16 cellular contexts compared by ENCODE assay signal in the genomic region with DNA sequence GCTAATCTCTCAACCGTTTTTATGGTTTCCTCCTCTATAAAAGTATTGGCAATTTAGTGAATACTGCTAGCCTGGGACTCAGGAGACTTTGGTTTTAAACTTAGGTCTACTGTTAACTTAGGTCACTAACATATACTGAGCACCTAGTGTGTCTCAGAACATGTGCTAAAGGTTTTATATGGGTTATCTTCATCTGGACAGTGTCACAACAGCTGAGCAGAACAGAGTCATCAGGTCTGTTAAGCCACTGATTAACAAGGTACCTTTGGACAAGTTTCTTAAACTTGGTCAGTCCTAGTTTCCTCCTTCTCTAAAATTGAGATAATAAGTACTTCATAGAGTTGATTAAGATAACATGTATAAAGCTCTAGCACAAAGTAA. TPM values are rescaled to one million over a fixed set of nuclear protein-coding genes. Genes with fewer than 3 reads are reported as not detected.
A peak's percentile ranks its signal among the peaks of the same experiment; 100 is the strongest.
DNase-seq lines count a peak whose midpoint lies in the region; ATAC-seq and TF ChIP-seq lines count a peak whose summit lies in the region.
"Had no signal": no experiment of that assay in that cellular context is flagged by ENCODE, and none has a peak within 500 bp of the region (broad histone marks: within the 10 kb centered on the region; RNA-seq: fewer than 3 reads in every experiment).

No MANE protein-coding gene starts in this region.

- TF ChIP-seq CTCF in SU-DHL-6 (IDR thresholded peaks at IDR 0.05; ENCODE audit: insufficient read depth, low read length, poor library complexity, severe bottlenecking) (no peak), prostate gland (IDR thresholded peaks at IDR 0.05) (no peak), endothelial cell (IDR thresholded peaks at IDR 0.05; ENCODE audit: unreplicated experiment) (no peak), GM23338 (conservative IDR thresholded peaks at IDR 0.05; ENCODE audit: low read depth in 2 of 2) (no peak)

- DNase-seq in prostate gland (ENCODE audit: low spot score) = no peak
- DNase-seq in COLO829 (ENCODE audit: low spot score) = no peak
- no peak for DNase-seq in endothelial cell (ENCODE audit: low spot score)
- no peak for DNase-seq in GM23338 (ENCODE audit: low spot score)
- DNase-seq: activated T-cell treated with anti-CD3 and anti-CD28 coated beads, Interleukin-2, amount 50 U/mL, for 1 hour; GDM1; mesenchymal stem cell; NCI-H1930; stimulated activated CD4-positive, alpha-beta T cell treated with anti-CD3 and anti-CD28 coated beads, Interleukin-4, amount 100 ng/mL, for 24 hours had no signal

- H3K27ac Mint-ChIP-seq in endothelial cell (ENCODE audit: unreplicated experiment) (no peak overlapping the region), GM23338 (no peak overlapping the region)

- peaks cover 3% of the 10 kb centered on the region for H3K27me3 Mint-ChIP-seq in endothelial cell (ENCODE audit: unreplicated experiment)
- no peaks in the 10 kb centered on the region for H3K27me3 Mint-ChIP-seq in GM23338 (ENCODE audit: insufficient read depth, low read depth, poor library complexity)

- no peak overlapping the region for H3K4me3 ChIP-seq in SU-DHL-6 (ENCODE audit: insufficient read depth, low read length, poor library complexity, severe bottlenecking)
- H3K4me3 ChIP-seq in prostate gland = no peak overlapping the region
- no peak overlapping the region for H3K4me3 ChIP-seq in GM23338
- H3K4me3 ChIP-seq: BLaER1 had no signal

- H3K9ac ChIP-seq in SU-DHL-6 (ENCODE audit: low read length) = no peak overlapping the region
- H3K9ac ChIP-seq: BLaER1 had no signal

- H3K9me2 ChIP-seq in SU-DHL-6 (replicated peaks; ENCODE audit: insufficient read depth, low read length) (no peaks in the 10 kb centered on the region), GM23338 (ENCODE audit: insufficient read depth) (no peaks in the 10 kb centered on the region)

- H3K27me3 ChIP-seq in SU-DHL-6 (ENCODE audit: low read length) (no peaks in the 10 kb centered on the region), prostate gland (replicated peaks; ENCODE audit: insufficient read depth) (no peaks in the 10 kb centered on the region), GM23338 (ENCODE audit: insufficient read depth) (no peaks in the 10 kb centered on the region)
- H3K27me3 ChIP-seq: BLaER1 had no signal

- H3K36me3 ChIP-seq in SU-DHL-6 (ENCODE audit: low read length) (peaks cover 5% of the 10 kb centered on the region; the same call in 1 of the 2 replicates), prostate gland (no peaks in the 10 kb centered on the region), GM23338 (ENCODE audit: insufficient read depth) (no peaks in the 10 kb centered on the region)

- H4K20me1 ChIP-seq in SU-DHL-6 (ENCODE audit: low read depth, low read length) = no peaks in the 10 kb centered on the region
- H4K20me1 ChIP-seq in GM23338 (replicated peaks; ENCODE audit: insufficient read depth) = no peaks in the 10 kb centered on the region
- H4K20me1 ChIP-seq: BLaER1 had no signal

- H3F3A ChIP-seq in SU-DHL-6 (ENCODE audit: insufficient read depth) (peaks cover 24% of the 10 kb centered on the region), GM23338 (replicated peaks; ENCODE audit: low read depth) (no peaks in the 10 kb centered on the region)

- H3K9me3 ChIP-seq in SU-DHL-6 (ENCODE audit: insufficient read depth, low read length) = no peaks in the 10 kb centered on the region
- H3K9me3 ChIP-seq in prostate gland = no peaks in the 10 kb centered on the region
- H3K9me3 ChIP-seq: BLaER1 had no signal

- TF ChIP-seq POLR2A in prostate gland (IDR thresholded peaks at IDR 0.05) = no peak

- H3K4me1 Mint-ChIP-seq in endothelial cell (ENCODE audit: unreplicated experiment) (peaks cover 12% of the 10 kb centered on the region), GM23338 (peaks cover 12% of the 10 kb centered on the region; the same call in 2 of the 3 replicates)

- ATAC-seq in GM18858 (IDR thresholded peaks at IDR 0.05; ENCODE audit: unreplicated experiment) (peak; percentile 21), GM21390 (IDR thresholded peaks at IDR 0.05; ENCODE audit: unreplicated experiment) (peak; percentile 29), HG03064 (IDR thresholded peaks at IDR 0.05; ENCODE audit: low read depth, unreplicated experiment) (peak; percentile 44), GM23338 (no peak)
- ATAC-seq: HepG2 had no signal

- H3K27ac ChIP-seq in SU-DHL-6 (ENCODE audit: low read depth, low read length) (no peak overlapping the region), prostate gland (no peak overlapping the region), GM23338 (ENCODE audit: low read depth) (no peak overlapping the region)
- H3K27ac ChIP-seq: BLaER1 had no signal

- H3K9me3 Mint-ChIP-seq in endothelial cell (ENCODE audit: unreplicated experiment) (no peaks in the 10 kb centered on the region), GM23338 (no peaks in the 10 kb centered on the region)

- H3K4me2 ChIP-seq in SU-DHL-6 (ENCODE audit: low read depth, low read length, poor library complexity, severe bottlenecking) (peak overlapping the region; percentile 11), GM23338 (no peak overlapping the region)
- H3K4me2 ChIP-seq: BLaER1 had no signal

- whole genome bisulfite sequencing in prostate gland = 64% methylated on average over 1 of the region's 1 CpG

- H2AFZ ChIP-seq in SU-DHL-6 (ENCODE audit: low read depth, low read length, severe bottlenecking) = no peak overlapping the region
- H2AFZ ChIP-seq in GM23338 = no peak overlapping the region

- intact Hi-C loops in prostate gland (cut with DNase I) = loop anchor here (1.0 kb wide), 1 partner anchor 180 kb away; no protein-coding TSS in a partner anchor

- no peaks in the 10 kb centered on the region for H3K36me3 Mint-ChIP-seq in endothelial cell (ENCODE audit: low read depth, unreplicated experiment)
- H3K36me3 Mint-ChIP-seq in GM23338 (ENCODE audit: low read depth) = no peaks in the 10 kb centered on the region; the same call in 2 of the 3 replicates

- H3K4me1 ChIP-seq in prostate gland (replicated peaks) (peaks cover 10% of the 10 kb centered on the region), GM23338 (ENCODE audit: insufficient read depth) (peaks cover 7% of the 10 kb centered on the region)

- H3K79me2 ChIP-seq in SU-DHL-6 (ENCODE audit: insufficient read depth, low read length) (peaks cover 15% of the 10 kb centered on the region), GM23338 (replicated peaks; ENCODE audit: insufficient read depth) (peaks cover 28% of the 10 kb centered on the region)

- H3K4me3 Mint-ChIP-seq in endothelial cell (ENCODE audit: unreplicated experiment) = no peak overlapping the region
- no peak overlapping the region for H3K4me3 Mint-ChIP-seq in GM23338

TF ChIP-seq in GM23338, 12 proteins besides CTCF, POLR2A, EP300 and RAD21 (continues in another document):
- TF ChIP-seq, protein P1, sequence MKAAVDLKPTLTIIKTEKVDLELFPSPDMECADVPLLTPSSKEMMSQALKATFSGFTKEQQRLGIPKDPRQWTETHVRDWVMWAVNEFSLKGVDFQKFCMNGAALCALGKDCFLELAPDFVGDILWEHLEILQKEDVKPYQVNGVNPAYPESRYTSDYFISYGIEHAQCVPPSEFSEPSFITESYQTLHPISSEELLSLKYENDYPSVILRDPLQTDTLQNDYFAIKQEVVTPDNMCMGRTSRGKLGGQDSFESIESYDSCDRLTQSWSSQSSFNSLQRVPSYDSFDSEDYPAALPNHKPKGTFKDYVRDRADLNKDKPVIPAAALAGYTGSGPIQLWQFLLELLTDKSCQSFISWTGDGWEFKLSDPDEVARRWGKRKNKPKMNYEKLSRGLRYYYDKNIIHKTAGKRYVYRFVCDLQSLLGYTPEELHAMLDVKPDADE (IDR thresholded peaks at IDR 0.05) = no peak
- TF ChIP-seq ZNF331 (CRISPR knock-in tag; IDR thresholded peaks at IDR 0.05; ENCODE audit: low read depth) (no peak), NANOG (IDR thresholded peaks at IDR 0.05; ENCODE audit: borderline replicate concordance) (no peak), REST (IDR thresholded peaks at IDR 0.05; ENCODE audit: unreplicated experiment) (no peak), ZNF114 (CRISPR knock-in tag; IDR thresholded peaks at IDR 0.05) (no peak), POLR2AphosphoS5 (IDR thresholded peaks at IDR 0.05; ENCODE audit: low read depth) (no peak), STAT1 (IDR thresholded peaks at IDR 0.05; ENCODE audit: unreplicated experiment) (no peak)

RNA-seq across cellular contexts. Expression of gene NET1, which starts 30.6 kb away (rescaled TPM):
- total RNA-seq in prostate gland (10 to 100 TPM; 55.6 to 77.6 TPM), endothelial cell (ENCODE audit: unreplicated experiment) (57.7 TPM)
- total RNA-seq in GM23338 (2014; rRNA removed; shearing (Covaris generic)) = 93.9 and 98.3 TPM in 2 replicates
- polyA plus RNA-seq in GM23338 (2016; fragmentation: Nextera tagmentation; extraction: Ambion mirVana) = 39.8 and 47.9 TPM in 2 replicates

RNA-seq across cellular contexts. Expression of gene TUBAL3, which starts 38.4 kb away (rescaled TPM):
- total RNA-seq in prostate gland (1 to 10 TPM in 1 of 2 donors, not detected in 1; 1.1 TPM), endothelial cell (ENCODE audit: unreplicated experiment) (not detected)
- not detected in 2 replicates for total RNA-seq in GM23338 (2014; rRNA removed; shearing (Covaris generic))
- not detected in 2 replicates for polyA plus RNA-seq in GM23338 (2016; fragmentation: Nextera tagmentation; extraction: Ambion mirVana)
- total RNA-seq: posterior vena cava had no signal

RNA-seq across cellular contexts. Expression of gene CALML5, which starts 56.4 kb away (rescaled TPM):
- total RNA-seq in prostate gland = 10 to 100 TPM in 1 of 2 donors, under 1 TPM in 1; 0.46 to 10.5 TPM
- not detected for total RNA-seq in endothelial cell (ENCODE audit: unreplicated experiment)
- total RNA-seq in GM23338 (2014; rRNA removed; shearing (Covaris generic)) = 0.27 TPM in 1 of 2 replicates, not detected in the other
- 0.26 and 0.40 TPM in 2 replicates for polyA plus RNA-seq in GM23338 (2016; fragmentation: Nextera tagmentation; extraction: Ambion mirVana)
- total RNA-seq: HepG2, posterior vena cava had no signal
- polyA plus RNA-seq: HepG2 had no signal
